Comparison of ENCODE assay signal across 14 cellular contexts in genomic region chr6:37514840-37515239, GRCh38. TPM values are rescaled to one million over a fixed set of nuclear protein-coding genes. Genes with fewer than 3 reads are reported as not detected.
DNase-seq lines count a peak whose midpoint lies in the region; TF ChIP-seq lines count a peak whose summit lies in the region.
"Had no signal": no experiment of that assay in that cellular context is flagged by ENCODE, and none has a peak within 500 bp of the region (broad histone marks: within the 10 kb centered on the region; RNA-seq: fewer than 3 reads in every experiment).

No MANE protein-coding gene starts in this region.

- H3K36me3 ChIP-seq in neuronal stem cell (replicated peaks in 1 of 2; ENCODE audit: control insufficient read depth in 2 of 2, insufficient read depth in 2 of 2, low read length in 2 of 2) = no peaks in the 10 kb centered on the region
- H3K36me3 ChIP-seq: HAP-1, neutrophil, uterus had no signal

- H3K4me3 ChIP-seq in Jurkat, Clone E6-1 (ENCODE audit: low read length) = peak overlapping the region; percentile 15
- no peak overlapping the region for H3K4me3 ChIP-seq in neuronal stem cell (ENCODE audit: low read length in 2 of 2)
- H3K4me3 ChIP-seq: HAP-1, uterus had no signal

- H3K4ac ChIP-seq in neuronal stem cell (ENCODE audit: low read length) = no peak overlapping the region

- no peak overlapping the region for H3K4me2 ChIP-seq in neuronal stem cell (ENCODE audit: insufficient read depth, low read length, poor library complexity, severe bottlenecking)

- no peak overlapping the region for H4K8ac ChIP-seq in neuronal stem cell (ENCODE audit: low read depth, low read length)

- H3K79me1 ChIP-seq in neuronal stem cell (ENCODE audit: low read depth, low read length) = no peaks in the 10 kb centered on the region

- peak overlapping the region; percentile 62 for H3K23ac ChIP-seq in neuronal stem cell (ENCODE audit: low read depth, low read length, poor library complexity)

- H3K9me3 Mint-ChIP-seq in T-helper 1 cell treated with Interleukin-12 subunit alpha and Interleukin-12 subunit beta and Interleukin-4 antibody, amounts not matched to agents 30 μg/mL and 1 μg/mL, for 36 hours = no peaks in the 10 kb centered on the region
- no peaks in the 10 kb centered on the region for H3K9me3 Mint-ChIP-seq in activated naive CD8-positive, alpha-beta T cell treated with anti-CD3 and anti-CD28 coated beads for 36 hours

- no peak overlapping the region for H2BK12ac ChIP-seq in neuronal stem cell (ENCODE audit: low read length)

- H3K14ac ChIP-seq in neuronal stem cell (ENCODE audit: low read length) = no peak overlapping the region

- no peak overlapping the region for H3K9ac ChIP-seq in neuronal stem cell (ENCODE audit: low read depth, low read length, poor library complexity)

- H3K4me1 Mint-ChIP-seq in T-helper 1 cell treated with Interleukin-12 subunit alpha and Interleukin-12 subunit beta and Interleukin-4 antibody, amounts not matched to agents 30 μg/mL and 1 μg/mL, for 36 hours (ENCODE audit: low read depth) = peaks cover 52% of the 10 kb centered on the region
- peaks cover 70% of the 10 kb centered on the region for H3K4me1 Mint-ChIP-seq in activated naive CD8-positive, alpha-beta T cell treated with anti-CD3 and anti-CD28 coated beads for 36 hours

- peak overlapping the region; percentile 38 for H3K18ac ChIP-seq in neuronal stem cell (ENCODE audit: low read length)

- peaks cover 40 to 56% of the 10 kb centered on the region in 2 donors for H3K4me1 ChIP-seq in neuronal stem cell (ENCODE audit: control insufficient read depth in 2 of 2, insufficient read depth in 1 of 2, low read depth in 1 of 2, low read length in 2 of 2)
- H3K4me1 ChIP-seq: uterus had no signal

- H2BK120ac ChIP-seq in neuronal stem cell (ENCODE audit: low read depth, low read length) = no peak overlapping the region

- H2BK15ac ChIP-seq in neuronal stem cell (ENCODE audit: low read length) = no peak overlapping the region

- H4K91ac ChIP-seq in neuronal stem cell (ENCODE audit: low read depth, low read length, poor library complexity) = no peak overlapping the region

- H3K27ac ChIP-seq in neuronal stem cell (replicated peaks; ENCODE audit: low read length) = no peak overlapping the region
- H3K27ac ChIP-seq: neutrophil, uterus had no signal

- H3K9me3 ChIP-seq in neuronal stem cell (replicated peaks in 1 of 2; ENCODE audit: control insufficient read depth in 2 of 2, insufficient read depth in 1 of 2, low read depth in 1 of 2, low read length in 2 of 2) = no peaks in the 10 kb centered on the region
- H3K9me3 ChIP-seq: HAP-1, neutrophil, uterus had no signal

- POLR2A ChIA-PET in GM10248 (lab: Yijun Ruan, JAX) = no interaction called here

- H2BK5ac ChIP-seq in neuronal stem cell (ENCODE audit: low read length) = no peak overlapping the region

- H3K27me3 Mint-ChIP-seq in T-helper 1 cell treated with Interleukin-12 subunit alpha and Interleukin-12 subunit beta and Interleukin-4 antibody, amounts not matched to agents 30 μg/mL and 1 μg/mL, for 36 hours (ENCODE audit: low read depth) = peaks cover 4% of the 10 kb centered on the region
- H3K27me3 Mint-ChIP-seq in activated naive CD8-positive, alpha-beta T cell treated with anti-CD3 and anti-CD28 coated beads for 36 hours = no peaks in the 10 kb centered on the region

- peak overlapping the region; percentile 60 for H3K4me3 Mint-ChIP-seq in T-helper 1 cell treated with Interleukin-12 subunit alpha and Interleukin-12 subunit beta and Interleukin-4 antibody, amounts not matched to agents 30 μg/mL and 1 μg/mL, for 36 hours
- H3K4me3 Mint-ChIP-seq in activated naive CD8-positive, alpha-beta T cell treated with anti-CD3 and anti-CD28 coated beads for 36 hours = peak overlapping the region; percentile 86

- CTCF ChIA-PET in GM10248 (lab: Yijun Ruan, JAX) = interaction anchor here (1.6 to 5.8 kb wide), 2 partner anchors 11 to 17 kb away, joined by 3 to 33 read pairs; no protein-coding TSS in a partner anchor

- H2AFZ ChIP-seq in neuronal stem cell (ENCODE audit: low read length) = no peak overlapping the region

- DNase-seq in T-helper 1 cell = no peak
- no peak for DNase-seq in Jurkat, Clone E6-1 (ENCODE audit: low read depth, low spot score)
- no peak for DNase-seq in activated naive CD8-positive, alpha-beta T cell treated with anti-CD3 and anti-CD28 coated beads for 36 hours
- DNase-seq in neuronal stem cell (ENCODE audit: low spot score) = no peak
- DNase-seq in ureter (ENCODE audit: low spot score) = no peak
- DNase-seq in GM10248 (ENCODE audit: extremely low spot score) = no peak
- no peak for DNase-seq in NCI-H1436 (lab: John Stamatoyannopoulos, UW)
- DNase-seq: ACHN; NCI-H2081 treated with DMSO at 0.1 percent for 48 hours; stimulated activated CD4-positive, alpha-beta T cell treated with anti-CD3 and anti-CD28 coated beads, Interleukin-12 subunit alpha, Interleukin-12 subunit beta, amount 100 ng/mL, for 4 hours; uterus had no signal

- H3K27ac Mint-ChIP-seq in T-helper 1 cell treated with Interleukin-12 subunit alpha and Interleukin-12 subunit beta and Interleukin-4 antibody, amounts not matched to agents 30 μg/mL and 1 μg/mL, for 36 hours = peak overlapping the region; percentile 85
- H3K27ac Mint-ChIP-seq in activated naive CD8-positive, alpha-beta T cell treated with anti-CD3 and anti-CD28 coated beads for 36 hours = peak overlapping the region; percentile 100

- H3K27me3 ChIP-seq in neuronal stem cell (ENCODE audit: control insufficient read depth in 3 of 3, insufficient read depth in 3 of 3, low read depth in 1 of 3, low read length in 3 of 3) = peaks cover 0 to 32% (median 0%) of the 10 kb centered on the region in 3 experiments
- H3K27me3 ChIP-seq: uterus had no signal

- peak overlapping the region; percentile 34 for H2AK5ac ChIP-seq in neuronal stem cell (ENCODE audit: low read depth, low read length)

- H3K36me3 Mint-ChIP-seq in T-helper 1 cell treated with Interleukin-12 subunit alpha and Interleukin-12 subunit beta and Interleukin-4 antibody, amounts not matched to agents 30 μg/mL and 1 μg/mL, for 36 hours (ENCODE audit: low read depth) = peaks cover 3% of the 10 kb centered on the region
- peaks cover 10% of the 10 kb centered on the region for H3K36me3 Mint-ChIP-seq in activated naive CD8-positive, alpha-beta T cell treated with anti-CD3 and anti-CD28 coated beads for 36 hours

- TF ChIP-seq CTCF in GM10248 (IDR thresholded peaks at IDR 0.05; ENCODE audit: control extremely low read depth, extremely low read depth, low read depth, missing control alignments) = no peak

- no CpG with 5 or more reads among the region's 7 CpGs for WGBS in neuronal stem cell (ENCODE audit: extremely low coverage in 2 of 2, insufficient read length in 2 of 2, insufficient replicate concordance in 1 of 2), 2 donors

RNA-seq across cellular contexts. Expression of gene CCDC167, which starts 15.1 kb away (rescaled TPM):
- 149 TPM for polyA plus RNA-seq in Jurkat, Clone E6-1 (2012; ENCODE audit: insufficient read depth, insufficient read length)
- 10 to 100 TPM; 50.0 to 51.0 TPM for total RNA-seq in activated naive CD8-positive, alpha-beta T cell treated with anti-CD3 and anti-CD28 coated beads for 36 hours
- 113 TPM for polyA plus RNA-seq in neuronal stem cell (2013, experiment 1 of 2)
- polyA plus RNA-seq in neuronal stem cell (2013, experiment 2 of 2) = 106 TPM
- 10.0 TPM for total RNA-seq in ureter
